Comparison of ENCODE assay signal across 1 cellular context in the genomic region with DNA sequence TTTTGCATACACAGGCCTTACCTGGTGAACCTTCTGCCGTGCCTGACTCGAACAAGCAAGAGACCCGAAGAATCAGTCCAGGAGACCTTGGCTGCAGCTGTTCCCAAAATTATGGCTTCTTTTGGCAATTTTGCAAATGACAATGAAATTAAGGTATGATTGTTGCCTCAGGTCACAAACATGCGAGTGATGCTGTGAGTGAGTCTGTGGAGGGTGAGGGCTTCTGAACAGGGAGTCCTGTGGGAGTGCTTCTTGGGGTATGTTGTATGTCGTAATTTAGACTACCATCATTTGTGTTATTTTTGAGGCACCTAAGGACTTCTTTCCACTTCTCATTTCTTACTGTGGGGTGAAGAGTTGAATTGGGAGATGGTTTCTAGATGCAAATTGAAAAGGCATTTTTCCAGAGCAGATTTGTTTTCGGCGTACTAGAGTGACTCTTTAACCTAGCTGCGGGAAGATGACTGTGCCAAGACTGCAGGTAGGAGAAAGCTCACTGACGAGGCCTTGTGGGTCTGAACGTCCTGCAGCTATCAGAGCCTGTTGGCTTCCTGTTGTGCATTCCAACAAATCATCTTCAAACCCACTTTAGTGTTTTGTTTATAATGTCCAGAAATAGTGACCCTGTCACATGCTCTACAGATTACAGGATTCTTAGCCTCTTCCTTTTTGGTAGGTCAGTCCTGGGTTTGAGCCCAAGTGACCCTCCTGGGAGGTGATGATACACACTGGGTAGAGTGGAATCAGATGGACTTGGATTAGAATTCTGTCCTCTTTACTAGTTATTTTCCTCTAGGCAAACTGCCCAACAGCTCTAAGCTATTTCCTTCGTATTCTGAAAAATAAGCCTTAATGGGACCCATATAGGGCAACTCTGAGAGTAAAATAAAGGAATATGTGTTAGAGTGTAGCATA.
TF ChIP-seq lines count a peak whose summit lies in the region.

No MANE protein-coding gene starts in this region.

TF ChIP-seq in HCT116, 20 proteins besides CTCF, POLR2A, EP300 and RAD21 (continued from another document):
- no peak for TF ChIP-seq POLR2AphosphoS5 (IDR thresholded peaks at IDR 0.05; ENCODE audit: low read depth, low read length)
- no peak for TF ChIP-seq ELF1 (IDR thresholded peaks at IDR 0.05; ENCODE audit: borderline replicate concordance, low read depth)
- no peak for TF ChIP-seq SRF (IDR thresholded peaks at IDR 0.05; ENCODE audit: low read depth)
- no peak for TF ChIP-seq SP1 (IDR thresholded peaks at IDR 0.05; ENCODE audit: low read depth)
- TF ChIP-seq, protein P1, sequence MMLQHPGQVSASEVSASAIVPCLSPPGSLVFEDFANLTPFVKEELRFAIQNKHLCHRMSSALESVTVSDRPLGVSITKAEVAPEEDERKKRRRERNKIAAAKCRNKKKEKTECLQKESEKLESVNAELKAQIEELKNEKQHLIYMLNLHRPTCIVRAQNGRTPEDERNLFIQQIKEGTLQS (IDR thresholded peaks at IDR 0.05): no peak
- TF ChIP-seq, protein P2, sequence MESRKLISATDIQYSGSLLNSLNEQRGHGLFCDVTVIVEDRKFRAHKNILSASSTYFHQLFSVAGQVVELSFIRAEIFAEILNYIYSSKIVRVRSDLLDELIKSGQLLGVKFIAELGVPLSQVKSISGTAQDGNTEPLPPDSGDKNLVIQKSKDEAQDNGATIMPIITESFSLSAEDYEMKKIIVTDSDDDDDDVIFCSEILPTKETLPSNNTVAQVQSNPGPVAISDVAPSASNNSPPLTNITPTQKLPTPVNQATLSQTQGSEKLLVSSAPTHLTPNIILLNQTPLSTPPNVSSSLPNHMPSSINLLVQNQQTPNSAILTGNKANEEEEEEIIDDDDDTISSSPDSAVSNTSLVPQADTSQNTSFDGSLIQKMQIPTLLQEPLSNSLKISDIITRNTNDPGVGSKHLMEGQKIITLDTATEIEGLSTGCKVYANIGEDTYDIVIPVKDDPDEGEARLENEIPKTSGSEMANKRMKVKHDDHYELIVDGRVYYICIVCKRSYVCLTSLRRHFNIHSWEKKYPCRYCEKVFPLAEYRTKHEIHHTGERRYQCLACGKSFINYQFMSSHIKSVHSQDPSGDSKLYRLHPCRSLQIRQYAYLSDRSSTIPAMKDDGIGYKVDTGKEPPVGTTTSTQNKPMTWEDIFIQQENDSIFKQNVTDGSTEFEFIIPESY (IDR thresholded peaks at IDR 0.05; ENCODE audit: extremely low read depth, insufficient replicate concordance, low read length): no peak
- TF ChIP-seq EGR1 (IDR thresholded peaks at IDR 0.05; ENCODE audit: low read depth): no peak
- TF ChIP-seq TCF7L2 (IDR thresholded peaks at IDR 0.05; ENCODE audit: borderline replicate concordance, extremely low read depth, insufficient read depth, insufficient read length): no peak
- TF ChIP-seq, protein P3, sequence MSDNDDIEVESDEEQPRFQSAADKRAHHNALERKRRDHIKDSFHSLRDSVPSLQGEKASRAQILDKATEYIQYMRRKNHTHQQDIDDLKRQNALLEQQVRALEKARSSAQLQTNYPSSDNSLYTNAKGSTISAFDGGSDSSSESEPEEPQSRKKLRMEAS (IDR thresholded peaks at IDR 0.05): no peak
- no peak for TF ChIP-seq EZH2phosphoT487 (IDR thresholded peaks at IDR 0.05; ENCODE audit: borderline replicate concordance)
- TF ChIP-seq EZH2 (IDR thresholded peaks at IDR 0.05): no peak
- TF ChIP-seq FOSL1 (IDR thresholded peaks at IDR 0.05; ENCODE audit: low read depth): no peak
- no peak for TF ChIP-seq ZFX (IDR thresholded peaks at IDR 0.05)
